ENCODE assay signal across 8 cellular contexts in the genomic region with DNA sequence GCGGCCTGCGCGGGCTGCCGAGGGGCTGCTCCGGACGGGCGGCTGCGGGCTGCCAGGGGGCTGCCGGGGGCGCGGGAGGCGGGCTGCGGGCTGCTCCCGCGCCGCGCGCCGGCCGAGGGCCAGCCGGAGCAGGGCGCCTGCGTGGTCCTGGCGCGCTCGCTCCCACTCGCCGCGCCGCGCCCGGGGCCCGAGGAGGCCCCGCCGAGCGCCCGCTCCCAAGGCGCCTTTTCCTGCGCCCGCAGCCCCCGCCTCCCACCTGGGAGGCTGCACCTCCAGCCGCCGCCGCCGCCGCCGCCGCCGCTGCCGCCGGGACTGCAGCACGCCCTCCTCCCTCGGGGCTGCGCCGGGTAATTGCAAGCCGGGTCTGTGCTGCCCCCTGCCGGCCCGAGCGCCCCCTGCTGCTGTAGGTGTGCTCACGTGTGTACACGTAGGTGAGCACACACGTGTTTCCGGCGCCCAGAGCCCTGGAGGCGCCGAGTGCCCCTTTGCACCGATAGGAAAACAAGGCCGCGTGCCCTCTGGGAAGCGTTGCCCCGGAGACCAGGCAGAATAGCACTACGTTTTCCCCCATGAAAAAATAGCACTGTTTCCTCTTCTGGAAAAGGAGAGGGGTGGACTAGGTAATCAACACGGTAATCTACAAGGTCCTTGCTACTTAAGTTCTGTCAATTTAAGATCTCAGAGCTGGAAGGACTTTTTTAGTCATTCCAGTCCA. TPM values are rescaled to one million over a fixed set of nuclear protein-coding genes. Genes with fewer than 3 reads are reported as not detected.
DNase-seq lines count a peak whose midpoint lies in the region; ATAC-seq, FAIRE-seq and TF ChIP-seq lines count a peak whose summit lies in the region.

A gene (minus strand): TSS at position 326 of the 715 bp plus-strand sequence. CDS start 613 bp downstream, outside the sequence.

- peak within 1 kb of the TSS; percentile 91 for H3K4me2 ChIP-seq in keratinocyte (ENCODE audit: control insufficient read depth, extremely low read depth, insufficient read depth, low read depth, low read length)

- peak within 1 kb of the TSS; percentile 76 for H3K9ac ChIP-seq in keratinocyte (ENCODE audit: control insufficient read depth, extremely low read depth, insufficient read depth, low read length)

- dilution Hi-C loops in keratinocyte (cut with MboI; ENCODE audit: extremely low pct_ligation_motif_present, low sequenced_read_pairs): no loop called here

- H3K4me3 ChIP-seq in keratinocyte (ENCODE audit: control insufficient read depth in 2 of 3, extremely low read depth in 1 of 3, insufficient read depth in 2 of 3, low read depth in 1 of 3, low read length in 3 of 3): peak within 1 kb of the TSS; percentile 67 to 69 (median 68)

- TF ChIP-seq CTCF in keratinocyte (optimal IDR thresholded peaks at IDR 0.05 in 1 of 3, IDR thresholded peaks at IDR 0.05 in 1 of 3, conservative IDR thresholded peaks at IDR 0.05 in 1 of 3; ENCODE audit: extremely low read depth in 1 of 3, insufficient read depth in 2 of 3, low read length in 3 of 3): peak; percentile 67 to 98 (median 91)

- H3K36me3 ChIP-seq in keratinocyte (ENCODE audit: control insufficient read depth in 2 of 2, extremely low read depth in 1 of 2, insufficient read depth in 2 of 2, low read length in 2 of 2): no peaks in the 10 kb centered on the region

- H4K20me1 ChIP-seq in keratinocyte (ENCODE audit: control insufficient read depth, extremely low read depth, insufficient read depth, low read length): peaks cover 2% of the 10 kb centered on the region

- H3K79me2 ChIP-seq in keratinocyte (ENCODE audit: control insufficient read depth, insufficient read depth, low read length): no peaks in the 10 kb centered on the region

- peaks cover 8% of the 10 kb centered on the region for H3K9me1 ChIP-seq in keratinocyte (ENCODE audit: control insufficient read depth, extremely low read depth, insufficient read depth, low read length)

- no peaks in the 10 kb centered on the region for H3K9me3 ChIP-seq in keratinocyte (ENCODE audit: control insufficient read depth, low read depth, low read length)

- peak within 1 kb of the TSS; percentile 48 for H2AFZ ChIP-seq in keratinocyte (ENCODE audit: control insufficient read depth, low read length)

- no peaks in the 10 kb centered on the region for H3K27me3 ChIP-seq in keratinocyte (ENCODE audit: control insufficient read depth, extremely low read depth, insufficient read depth, low read length)

- ATAC-seq in GM18867 (IDR thresholded peaks at IDR 0.05; ENCODE audit: unreplicated experiment): peak; percentile 99
- ATAC-seq in HG03103 (IDR thresholded peaks at IDR 0.05; ENCODE audit: low read depth, unreplicated experiment): peak; percentile 93

- peak; percentile 71 for FAIRE-seq in keratinocyte (lab: Jason Lieb, UNC)

- H3K4me1 ChIP-seq in keratinocyte (ENCODE audit: control insufficient read depth, extremely low read depth, insufficient read depth, low read length): peaks cover 44% of the 10 kb centered on the region

- H3K27ac ChIP-seq in keratinocyte (ENCODE audit: control insufficient read depth, insufficient read depth, low read length): peak within 1 kb of the TSS; percentile 59

- DNase-seq in ACHN (peak; percentile 78), NCI-H2171 treated with DMSO at 0.1 percent for 48 hours (lab: John Stamatoyannopoulos, UW) (peak; percentile 93), keratinocyte (ENCODE audit: low read depth, low spot score) (no peak)
- DNase-seq in activated CD4-positive, CD25-positive, alpha-beta regulatory T cell treated with anti-CD3 and anti-CD28 coated beads, Interleukin-2, amount 50 U/mL, for 16 hours (ENCODE audit: low read depth, low spot score): peak; percentile 73
- DNase-seq in central memory CD4-positive, alpha-beta T cell: peak; percentile 78
- DNase-seq in stimulated activated CD4-positive, alpha-beta T cell treated with anti-CD3 and anti-CD28 coated beads, Interleukin-15, amount 100 ng/mL, for 1 hour (ENCODE audit: low read depth in 1 of 2, low spot score in 1 of 2): peak; percentile 63 to 89

- in situ Hi-C loops in ACHN (cut with HindIII; ENCODE audit: low pct_ligation_motif_present, low pct_unique_long_range_greater_than_20kb, low sequenced_read_pairs): no loop called here

RNA-seq across cellular contexts. Expression of the gene that starts here (rescaled TPM):
- 7.3 to 13.7 TPM (median 12.8 TPM) in 3 replicates for polyA plus RNA-seq in keratinocyte
- polyA plus RNA-seq in keratinocyte (2011; ENCODE audit: low read depth): 13.6 TPM
- 9.9 and 16.9 TPM in 2 replicates for polyA plus RNA-seq in keratinocyte (2011; cell fraction: cytosol; rRNA removed)
- 8.9 and 13.4 TPM in 2 replicates for polyA plus RNA-seq in keratinocyte (2011; cell fraction: nucleus; rRNA removed)
- polyA plus RNA-seq in keratinocyte (2012; ENCODE audit: low replicate concordance): 6.1 and 16.2 TPM in 2 replicates
- 4.8 to 14.5 TPM (median 13.2 TPM) in 3 replicates for polyA minus RNA-seq in keratinocyte
- 11.1 TPM for polyA minus RNA-seq in keratinocyte (2011; cell fraction: cytosol; rRNA and poly(A)+ RNA removed)
- 6.6 and 12.1 TPM in 2 replicates for polyA minus RNA-seq in keratinocyte (2011; cell fraction: nucleus; rRNA and poly(A)+ RNA removed)
